1 cellular context compared by ENCODE assay signal in the genomic region with DNA sequence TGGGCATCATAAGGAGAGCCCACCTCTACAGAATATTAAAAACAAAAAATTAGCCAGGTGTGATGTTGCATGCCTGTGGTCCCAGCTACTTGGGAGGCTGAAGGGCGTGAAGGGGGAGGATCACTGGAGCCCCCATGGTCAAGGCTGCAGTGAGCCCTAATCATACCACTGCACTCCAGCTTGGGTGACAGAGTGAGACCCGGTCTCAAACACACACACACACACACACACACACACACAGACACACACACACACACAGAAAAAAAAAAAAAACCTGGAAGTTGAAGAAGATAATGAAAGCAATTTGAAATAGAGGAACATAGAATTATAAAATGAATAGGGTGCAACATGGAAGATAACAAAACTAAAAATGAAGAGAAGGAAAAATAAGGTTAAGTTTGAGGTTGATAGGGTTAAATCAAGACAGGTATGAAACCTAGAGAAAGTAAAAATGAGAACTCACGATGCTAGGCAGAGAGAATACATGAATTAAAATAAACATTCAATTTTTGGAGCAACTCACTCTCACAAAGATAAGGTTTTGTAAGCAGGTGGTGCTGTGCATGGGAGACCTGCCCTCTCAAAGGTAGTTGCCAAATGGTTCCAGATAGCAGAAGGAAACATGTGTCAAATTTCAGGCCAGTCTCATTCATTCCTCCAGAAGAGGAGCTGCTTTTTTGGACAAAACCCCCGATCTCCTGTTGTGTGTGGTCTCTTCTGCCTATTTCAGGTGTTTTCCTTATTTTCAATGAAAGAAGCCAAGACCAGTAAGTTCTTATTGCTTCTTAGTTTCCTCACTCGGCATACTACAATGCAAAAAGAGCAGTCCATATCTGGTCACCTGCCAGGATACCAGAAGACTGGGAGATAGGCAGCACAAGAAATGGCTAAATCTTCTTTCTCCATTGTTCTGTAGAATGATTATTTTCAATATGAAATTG.
TF ChIP-seq lines count a peak whose summit lies in the region.

No MANE protein-coding gene starts in this region.

TF ChIP-seq in K562, 482 proteins besides CTCF, POLR2A, EP300 and RAD21 (continues in another document):
- TF ChIP-seq PRMT5 (CRISPR knock-in tag; IDR thresholded peaks at IDR 0.05), result no peak
- TF ChIP-seq HDAC1 (IDR thresholded peaks at IDR 0.05), result peak in 1 of 2 experiments; percentile 42; a peak in 1 of 4 replicates
- TF ChIP-seq FOS (IDR thresholded peaks at IDR 0.05; ENCODE audit: extremely low read depth, insufficient read length), result no peak
- 0 out of 2 replicates have a peak, but pooled peaks have one; percentile 62 for TF ChIP-seq HLTF (IDR thresholded peaks at IDR 0.05)
- TF ChIP-seq, protein P1, sequence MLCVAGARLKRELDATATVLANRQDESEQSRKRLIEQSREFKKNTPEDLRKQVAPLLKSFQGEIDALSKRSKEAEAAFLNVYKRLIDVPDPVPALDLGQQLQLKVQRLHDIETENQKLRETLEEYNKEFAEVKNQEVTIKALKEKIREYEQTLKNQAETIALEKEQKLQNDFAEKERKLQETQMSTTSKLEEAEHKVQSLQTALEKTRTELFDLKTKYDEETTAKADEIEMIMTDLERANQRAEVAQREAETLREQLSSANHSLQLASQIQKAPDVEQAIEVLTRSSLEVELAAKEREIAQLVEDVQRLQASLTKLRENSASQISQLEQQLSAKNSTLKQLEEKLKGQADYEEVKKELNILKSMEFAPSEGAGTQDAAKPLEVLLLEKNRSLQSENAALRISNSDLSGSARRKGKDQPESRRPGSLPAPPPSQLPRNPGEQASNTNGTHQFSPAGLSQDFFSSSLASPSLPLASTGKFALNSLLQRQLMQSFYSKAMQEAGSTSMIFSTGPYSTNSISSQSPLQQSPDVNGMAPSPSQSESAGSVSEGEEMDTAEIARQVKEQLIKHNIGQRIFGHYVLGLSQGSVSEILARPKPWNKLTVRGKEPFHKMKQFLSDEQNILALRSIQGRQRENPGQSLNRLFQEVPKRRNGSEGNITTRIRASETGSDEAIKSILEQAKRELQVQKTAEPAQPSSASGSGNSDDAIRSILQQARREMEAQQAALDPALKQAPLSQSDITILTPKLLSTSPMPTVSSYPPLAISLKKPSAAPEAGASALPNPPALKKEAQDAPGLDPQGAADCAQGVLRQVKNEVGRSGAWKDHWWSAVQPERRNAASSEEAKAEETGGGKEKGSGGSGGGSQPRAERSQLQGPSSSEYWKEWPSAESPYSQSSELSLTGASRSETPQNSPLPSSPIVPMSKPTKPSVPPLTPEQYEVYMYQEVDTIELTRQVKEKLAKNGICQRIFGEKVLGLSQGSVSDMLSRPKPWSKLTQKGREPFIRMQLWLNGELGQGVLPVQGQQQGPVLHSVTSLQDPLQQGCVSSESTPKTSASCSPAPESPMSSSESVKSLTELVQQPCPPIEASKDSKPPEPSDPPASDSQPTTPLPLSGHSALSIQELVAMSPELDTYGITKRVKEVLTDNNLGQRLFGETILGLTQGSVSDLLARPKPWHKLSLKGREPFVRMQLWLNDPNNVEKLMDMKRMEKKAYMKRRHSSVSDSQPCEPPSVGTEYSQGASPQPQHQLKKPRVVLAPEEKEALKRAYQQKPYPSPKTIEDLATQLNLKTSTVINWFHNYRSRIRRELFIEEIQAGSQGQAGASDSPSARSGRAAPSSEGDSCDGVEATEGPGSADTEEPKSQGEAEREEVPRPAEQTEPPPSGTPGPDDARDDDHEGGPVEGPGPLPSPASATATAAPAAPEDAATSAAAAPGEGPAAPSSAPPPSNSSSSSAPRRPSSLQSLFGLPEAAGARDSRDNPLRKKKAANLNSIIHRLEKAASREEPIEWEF (CRISPR knock-in tag; IDR thresholded peaks at IDR 0.05), result no peak
- no peak for TF ChIP-seq ZNF507 (tag; conservative IDR thresholded peaks at IDR 0.05)
- TF ChIP-seq ZNF324 (CRISPR knock-in tag; IDR thresholded peaks at IDR 0.05), result no peak
- TF ChIP-seq CLOCK (CRISPR knock-in tag; IDR thresholded peaks at IDR 0.05; ENCODE audit: borderline replicate concordance), result no peak
- TF ChIP-seq MTF1 (CRISPR knock-in tag; IDR thresholded peaks at IDR 0.05; ENCODE audit: borderline replicate concordance), result 0 out of 2 replicates have a peak, but pooled peaks have one; percentile 16
- TF ChIP-seq PATZ1 (CRISPR knock-in tag; IDR thresholded peaks at IDR 0.05; ENCODE audit: borderline replicate concordance), result no peak
- TF ChIP-seq NCOR1 (IDR thresholded peaks at IDR 0.05), result 0 out of 2 replicates have a peak, but pooled peaks have one; percentile 31
- no peak for TF ChIP-seq HIVEP1 (CRISPR knock-in tag; IDR thresholded peaks at IDR 0.05)
- TF ChIP-seq, protein P2, sequence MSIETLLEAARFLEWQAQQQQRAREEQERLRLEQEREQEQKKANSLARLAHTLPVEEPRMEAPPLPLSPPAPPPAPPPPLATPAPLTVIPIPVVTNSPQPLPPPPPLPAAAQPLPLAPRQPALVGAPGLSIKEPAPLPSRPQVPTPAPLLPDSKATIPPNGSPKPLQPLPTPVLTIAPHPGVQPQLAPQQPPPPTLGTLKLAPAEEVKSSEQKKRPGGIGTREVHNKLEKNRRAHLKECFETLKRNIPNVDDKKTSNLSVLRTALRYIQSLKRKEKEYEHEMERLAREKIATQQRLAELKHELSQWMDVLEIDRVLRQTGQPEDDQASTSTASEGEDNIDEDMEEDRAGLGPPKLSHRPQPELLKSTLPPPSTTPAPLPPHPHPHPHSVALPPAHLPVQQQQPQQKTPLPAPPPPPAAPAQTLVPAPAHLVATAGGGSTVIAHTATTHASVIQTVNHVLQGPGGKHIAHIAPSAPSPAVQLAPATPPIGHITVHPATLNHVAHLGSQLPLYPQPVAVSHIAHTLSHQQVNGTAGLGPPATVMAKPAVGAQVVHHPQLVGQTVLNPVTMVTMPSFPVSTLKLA (conservative IDR thresholded peaks at IDR 0.05), result 0 out of 4 replicates have a peak, but pooled peaks have one; percentile 25 to 26
- TF ChIP-seq SMAD1 (IDR thresholded peaks at IDR 0.05; ENCODE audit: low read depth, low read length, partially characterized antibody), result no peak
- TF ChIP-seq HOXB6 (CRISPR knock-in tag; IDR thresholded peaks at IDR 0.05; ENCODE audit: borderline replicate concordance), result no peak
- no peak for TF ChIP-seq NUFIP1 (IDR thresholded peaks at IDR 0.05; ENCODE audit: partially characterized antibody)
- no peak for TF ChIP-seq CHAMP1 (IDR thresholded peaks at IDR 0.05)
- no peak for TF ChIP-seq TOE1 (IDR thresholded peaks at IDR 0.05; ENCODE audit: borderline replicate concordance)
- no peak for TF ChIP-seq TOE1 (CRISPR knock-in tag; IDR thresholded peaks at IDR 0.05; ENCODE audit: borderline replicate concordance, low read depth)
- TF ChIP-seq BRF2 (IDR thresholded peaks at IDR 0.05; ENCODE audit: borderline replicate concordance, insufficient read depth, insufficient read length), result no peak
- TF ChIP-seq EZH2 (IDR thresholded peaks at IDR 0.05; ENCODE audit: borderline replicate concordance, low read depth, low read length), result no peak
- TF ChIP-seq PCBP1 (IDR thresholded peaks at IDR 0.05; ENCODE audit: low read depth, low read length, poor library complexity, severe bottlenecking), result no peak
- TF ChIP-seq MIER1 (IDR thresholded peaks at IDR 0.05; ENCODE audit: low read depth), result 0 out of 2 replicates have a peak, but pooled peaks have one; percentile 51
- no peak for TF ChIP-seq ATF7 (IDR thresholded peaks at IDR 0.05)
- TF ChIP-seq, protein P3, sequence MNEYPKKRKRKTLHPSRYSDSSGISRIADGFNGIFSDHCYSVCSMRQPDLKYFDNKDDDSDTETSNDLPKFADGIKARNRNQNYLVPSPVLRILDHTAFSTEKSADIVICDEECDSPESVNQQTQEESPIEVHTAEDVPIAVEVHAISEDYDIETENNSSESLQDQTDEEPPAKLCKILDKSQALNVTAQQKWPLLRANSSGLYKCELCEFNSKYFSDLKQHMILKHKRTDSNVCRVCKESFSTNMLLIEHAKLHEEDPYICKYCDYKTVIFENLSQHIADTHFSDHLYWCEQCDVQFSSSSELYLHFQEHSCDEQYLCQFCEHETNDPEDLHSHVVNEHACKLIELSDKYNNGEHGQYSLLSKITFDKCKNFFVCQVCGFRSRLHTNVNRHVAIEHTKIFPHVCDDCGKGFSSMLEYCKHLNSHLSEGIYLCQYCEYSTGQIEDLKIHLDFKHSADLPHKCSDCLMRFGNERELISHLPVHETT (CRISPR knock-in tag; conservative IDR thresholded peaks at IDR 0.05 in 1 of 2, IDR thresholded peaks at IDR 0.05 in 1 of 2), result no peak
- no peak for TF ChIP-seq RBM15 (IDR thresholded peaks at IDR 0.05; ENCODE audit: insufficient read depth, low read length)
- TF ChIP-seq ZNF274 (IDR thresholded peaks at IDR 0.05; ENCODE audit: borderline replicate concordance, low read depth, low read length), result no peak
- no peak for TF ChIP-seq ZNF143 (CRISPR knock-in tag; IDR thresholded peaks at IDR 0.05)
- TF ChIP-seq BRF1 (IDR thresholded peaks at IDR 0.05; ENCODE audit: borderline replicate concordance, extremely low read depth, insufficient read length), result no peak
- TF ChIP-seq POLR2AphosphoS5 (IDR thresholded peaks at IDR 0.05; ENCODE audit: control insufficient read depth, insufficient read depth, low read depth, low read length), result 0 out of 2 replicates have a peak, but pooled peaks have one; percentile 37
- TF ChIP-seq, protein P4, sequence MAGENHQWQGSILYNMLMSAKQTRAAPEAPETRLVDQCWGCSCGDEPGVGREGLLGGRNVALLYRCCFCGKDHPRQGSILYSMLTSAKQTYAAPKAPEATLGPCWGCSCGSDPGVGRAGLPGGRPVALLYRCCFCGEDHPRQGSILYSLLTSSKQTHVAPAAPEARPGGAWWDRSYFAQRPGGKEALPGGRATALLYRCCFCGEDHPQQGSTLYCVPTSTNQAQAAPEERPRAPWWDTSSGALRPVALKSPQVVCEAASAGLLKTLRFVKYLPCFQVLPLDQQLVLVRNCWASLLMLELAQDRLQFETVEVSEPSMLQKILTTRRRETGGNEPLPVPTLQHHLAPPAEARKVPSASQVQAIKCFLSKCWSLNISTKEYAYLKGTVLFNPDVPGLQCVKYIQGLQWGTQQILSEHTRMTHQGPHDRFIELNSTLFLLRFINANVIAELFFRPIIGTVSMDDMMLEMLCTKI (IDR thresholded peaks at IDR 0.05; ENCODE audit: partially characterized antibody), result no peak
